ENCODE assay signal across 8 cellular contexts in the genomic region with DNA sequence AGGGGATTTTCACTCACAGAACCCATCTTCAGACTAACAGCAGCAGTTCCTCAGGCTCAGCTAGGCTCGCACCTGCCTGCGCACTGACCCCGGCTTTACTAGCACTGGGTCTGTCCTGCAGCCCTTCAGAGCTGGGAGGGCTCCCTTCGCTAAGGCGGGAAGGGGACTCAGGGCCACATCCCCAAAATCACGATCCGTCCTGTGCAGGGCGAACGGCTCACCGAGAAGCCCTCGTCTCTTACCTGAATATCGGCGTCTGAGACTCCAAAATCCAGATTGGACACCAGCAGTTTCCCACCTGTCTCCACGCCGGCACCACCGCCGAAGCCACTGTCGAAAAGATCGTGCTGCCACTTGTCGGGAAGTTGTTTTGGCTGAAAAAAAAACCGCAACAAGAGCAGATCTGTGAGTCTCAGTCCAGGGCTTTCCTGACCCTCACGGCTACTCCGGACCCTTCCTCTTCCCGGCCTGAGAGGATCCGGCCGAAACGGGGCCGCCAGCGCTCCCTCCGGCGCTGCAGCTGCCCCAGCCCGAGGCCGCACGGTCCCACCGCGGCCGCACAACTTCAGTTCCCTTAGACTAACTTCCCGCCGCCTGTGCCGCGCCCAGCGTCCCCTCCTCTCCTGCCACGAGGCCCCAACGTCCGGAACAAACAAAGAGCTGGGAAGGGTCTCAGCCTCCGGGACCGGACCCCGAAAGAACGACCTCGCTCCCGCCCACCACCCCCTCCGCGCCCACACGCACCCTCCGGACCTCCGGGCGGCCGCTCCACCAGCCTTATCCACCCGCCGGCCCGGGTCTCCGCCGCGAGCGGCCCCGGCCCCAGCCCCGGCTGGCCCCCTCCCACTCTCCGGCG. TPM values are rescaled to one million over a fixed set of nuclear protein-coding genes. Genes with fewer than 3 reads are reported as not detected.
DNase-seq lines count a peak whose midpoint lies in the region; ATAC-seq and TF ChIP-seq lines count a peak whose summit lies in the region.

No MANE protein-coding gene starts in this region.

- H3K27ac ChIP-seq in CD4-positive, alpha-beta T cell (ENCODE audit: low read depth, low read length), result peak overlapping the region; percentile 35
- H3K27ac ChIP-seq in esophagus (ENCODE audit: low read depth in 2 of 2, low read length in 1 of 2), result peak overlapping the region; percentile 93 to 96

- POLR2A ChIA-PET in CD4-positive, alpha-beta T cell (lab: Charles Lee), result interaction anchor here (3.5 kb wide), 1 partner anchor 20 kb away, joined by 23 read pairs; a partner anchor contains a TSS

- H3K4me3 Mint-ChIP-seq in CD4-positive, alpha-beta T cell, result peak overlapping the region; percentile 94
- peak overlapping the region; percentile 86 for H3K4me3 Mint-ChIP-seq in T-helper 1 cell treated with Interleukin-12 subunit alpha and Interleukin-12 subunit beta and Interleukin-4 antibody, amounts not matched to agents 30 μg/mL and 1 μg/mL, for 36 hours
- H3K4me3 Mint-ChIP-seq in progenitor cell of endocrine pancreas (ENCODE audit: low read depth), result peak overlapping the region; percentile 84

- DNase-seq in CD4-positive, alpha-beta T cell, result peak in 1 of 10 experiments; percentile 7
- DNase-seq in H7 (peak; percentile 85), progenitor cell of endocrine pancreas (ENCODE audit: low spot score, unreplicated experiment) (no peak), NCI-H1092 (lab: John Stamatoyannopoulos, UW) (no peak), DMS153 treated with DMSO at 0.1 percent for 48 hours (lab: John Stamatoyannopoulos, UW; ENCODE audit: unreplicated experiment) (no peak), NOMO-1 treated with dmso at 0.1 percent for 144 hours (lab: John Stamatoyannopoulos, UW; ENCODE audit: unreplicated experiment) (no peak)

- no peak for ATAC-seq in CD4-positive, alpha-beta T cell (ENCODE audit: poor library complexity)

- peaks cover 7% of the 10 kb centered on the region for H3K4me1 Mint-ChIP-seq in CD4-positive, alpha-beta T cell (ENCODE audit: low read depth)
- peaks cover 20% of the 10 kb centered on the region for H3K4me1 Mint-ChIP-seq in T-helper 1 cell treated with Interleukin-12 subunit alpha and Interleukin-12 subunit beta and Interleukin-4 antibody, amounts not matched to agents 30 μg/mL and 1 μg/mL, for 36 hours (ENCODE audit: low read depth)
- H3K4me1 Mint-ChIP-seq in progenitor cell of endocrine pancreas (ENCODE audit: low read depth), result peaks cover 5% of the 10 kb centered on the region

- H3K36me3 Mint-ChIP-seq in CD4-positive, alpha-beta T cell (ENCODE audit: low read depth), result peaks cover 68% of the 10 kb centered on the region
- H3K36me3 Mint-ChIP-seq in T-helper 1 cell treated with Interleukin-12 subunit alpha and Interleukin-12 subunit beta and Interleukin-4 antibody, amounts not matched to agents 30 μg/mL and 1 μg/mL, for 36 hours (ENCODE audit: low read depth), result peaks cover 33% of the 10 kb centered on the region
- peaks cover 16% of the 10 kb centered on the region for H3K36me3 Mint-ChIP-seq in progenitor cell of endocrine pancreas (ENCODE audit: insufficient read depth)

- TF ChIP-seq CTCF in CD4-positive, alpha-beta T cell (IDR thresholded peaks at IDR 0.05), result no peak
- TF ChIP-seq CTCF in progenitor cell of endocrine pancreas (IDR thresholded peaks at IDR 0.05; ENCODE audit: unreplicated experiment), result no peak

- 7 to 8% methylated on average over 56 to 69 of the region's 69 CpGs for WGBS in esophagus, 2 donors

- H3K9me3 ChIP-seq in CD4-positive, alpha-beta T cell (ENCODE audit: control insufficient read depth, low read length), result no peaks in the 10 kb centered on the region
- no peaks in the 10 kb centered on the region for H3K9me3 ChIP-seq in esophagus (ENCODE audit: control insufficient read depth in 2 of 2, insufficient read depth in 1 of 2, low read depth in 1 of 2, low read length in 1 of 2)

- H3K4me3 ChIP-seq in H7 (ENCODE audit: insufficient read depth, low read depth, low read length) (peak overlapping the region; percentile 79), esophagus (ENCODE audit: low read depth in 1 of 2, low read length in 2 of 2) (peak overlapping the region; percentile 88 to 91)

- H3K4me1 ChIP-seq in esophagus (ENCODE audit: control insufficient read depth in 2 of 2, insufficient read depth in 2 of 2, low read length in 1 of 2), result peaks cover 3 to 12% of the 10 kb centered on the region in 2 donors

- intact Hi-C loops in CD4-positive, alpha-beta T cell (cut with DNase I, micrococcal nuclease), result loop anchor here (1.0 to 5.0 kb wide), 6 partner anchors 19 to 161 kb away; a partner anchor contains a TSS

- H3K36me3 ChIP-seq in H7 (replicated peaks; ENCODE audit: control insufficient read depth, insufficient read depth, low read length), result peaks cover 40% of the 10 kb centered on the region
- peaks cover 16 to 38% of the 10 kb centered on the region in 2 donors for H3K36me3 ChIP-seq in esophagus (ENCODE audit: control insufficient read depth in 2 of 2, insufficient read depth in 2 of 2, low read length in 1 of 2)

- no peaks in the 10 kb centered on the region for H3K27me3 ChIP-seq in CD4-positive, alpha-beta T cell (ENCODE audit: control insufficient read depth, insufficient read depth, low read length)
- H3K27me3 ChIP-seq in H7 (ENCODE audit: control insufficient read depth, insufficient read depth, low read length) (no peaks in the 10 kb centered on the region), esophagus (ENCODE audit: control insufficient read depth in 1 of 2, insufficient read depth in 2 of 2, low read length in 2 of 2) (no peaks in the 10 kb centered on the region)

- CTCF ChIA-PET in CD4-positive, alpha-beta T cell (lab: Charles Lee), result no interaction called here

- H3K27ac Mint-ChIP-seq in CD4-positive, alpha-beta T cell, result peak overlapping the region; percentile 95
- peak overlapping the region; percentile 90 for H3K27ac Mint-ChIP-seq in T-helper 1 cell treated with Interleukin-12 subunit alpha and Interleukin-12 subunit beta and Interleukin-4 antibody, amounts not matched to agents 30 μg/mL and 1 μg/mL, for 36 hours
- H3K27ac Mint-ChIP-seq in progenitor cell of endocrine pancreas, result peak overlapping the region; percentile 95

- no peaks in the 10 kb centered on the region for H3K9me3 Mint-ChIP-seq in CD4-positive, alpha-beta T cell
- no peaks in the 10 kb centered on the region for H3K9me3 Mint-ChIP-seq in T-helper 1 cell treated with Interleukin-12 subunit alpha and Interleukin-12 subunit beta and Interleukin-4 antibody, amounts not matched to agents 30 μg/mL and 1 μg/mL, for 36 hours
- H3K9me3 Mint-ChIP-seq in progenitor cell of endocrine pancreas (ENCODE audit: low read depth), result no peaks in the 10 kb centered on the region

- H3K27me3 Mint-ChIP-seq in CD4-positive, alpha-beta T cell, result no peaks in the 10 kb centered on the region
- H3K27me3 Mint-ChIP-seq in T-helper 1 cell treated with Interleukin-12 subunit alpha and Interleukin-12 subunit beta and Interleukin-4 antibody, amounts not matched to agents 30 μg/mL and 1 μg/mL, for 36 hours (ENCODE audit: low read depth), result no peaks in the 10 kb centered on the region
- no peaks in the 10 kb centered on the region for H3K27me3 Mint-ChIP-seq in progenitor cell of endocrine pancreas

RNA-seq across cellular contexts. Expression of a gene that starts 0.7 kb away (rescaled TPM):
- total RNA-seq in CD4-positive, alpha-beta T cell, result 100 to 1,000 TPM in 1 of 2 experiments, 10 to 100 TPM in 1; 93.3 to 101 TPM
- total RNA-seq in H7 (2014; rRNA removed; shearing (Covaris generic)), result 195 and 271 TPM in 2 replicates
- polyA plus RNA-seq in esophagus, result 10 to 100 TPM; 16.3 to 61.0 TPM
- 98.9 and 99.7 TPM in 2 replicates for total RNA-seq in progenitor cell of endocrine pancreas

RNA-seq across cellular contexts. Expression of a gene that starts 0.8 kb away (rescaled TPM):
- 10 to 100 TPM; 27.9 to 28.9 TPM for total RNA-seq in CD4-positive, alpha-beta T cell
- total RNA-seq in H7 (2014; rRNA removed; shearing (Covaris generic)), result 269 and 274 TPM in 2 replicates
- polyA plus RNA-seq in esophagus, result 100 to 1,000 TPM; 127 to 187 TPM
- 137 and 139 TPM in 2 replicates for total RNA-seq in progenitor cell of endocrine pancreas

RNA-seq across cellular contexts. Expression of a gene that starts 11.4 kb away (rescaled TPM):
- under 1 TPM in 1 of 2 experiments, not detected in 1; 0.20 TPM for total RNA-seq in CD4-positive, alpha-beta T cell
- total RNA-seq in H7 (2014; rRNA removed; shearing (Covaris generic)), result 0.85 and 0.94 TPM in 2 replicates
- under 1 TPM; 0.33 to 0.49 TPM for polyA plus RNA-seq in esophagus
- 0.78 and 1.7 TPM in 2 replicates for total RNA-seq in progenitor cell of endocrine pancreas

RNA-seq across cellular contexts. Expression of a gene that starts 19.5 kb away (rescaled TPM):
- total RNA-seq in CD4-positive, alpha-beta T cell, result 100 to 1,000 TPM; 706 to 715 TPM
- total RNA-seq in H7 (2014; rRNA removed; shearing (Covaris generic)), result 127 and 158 TPM in 2 replicates
- 100 to 1,000 TPM; 201 to 209 TPM for polyA plus RNA-seq in esophagus
- total RNA-seq in progenitor cell of endocrine pancreas, result 239 and 248 TPM in 2 replicates

RNA-seq across cellular contexts. Expression of a gene that starts 20.5 kb away (rescaled TPM):
- 10 to 100 TPM; 18.7 to 18.9 TPM for total RNA-seq in CD4-positive, alpha-beta T cell
- total RNA-seq in H7 (2014; rRNA removed; shearing (Covaris generic)), result 21.0 and 37.0 TPM in 2 replicates
- polyA plus RNA-seq in esophagus, result 10 to 100 TPM; 23.1 to 46.5 TPM
- 93.2 and 95.2 TPM in 2 replicates for total RNA-seq in progenitor cell of endocrine pancreas
